In the genomic region with DNA sequence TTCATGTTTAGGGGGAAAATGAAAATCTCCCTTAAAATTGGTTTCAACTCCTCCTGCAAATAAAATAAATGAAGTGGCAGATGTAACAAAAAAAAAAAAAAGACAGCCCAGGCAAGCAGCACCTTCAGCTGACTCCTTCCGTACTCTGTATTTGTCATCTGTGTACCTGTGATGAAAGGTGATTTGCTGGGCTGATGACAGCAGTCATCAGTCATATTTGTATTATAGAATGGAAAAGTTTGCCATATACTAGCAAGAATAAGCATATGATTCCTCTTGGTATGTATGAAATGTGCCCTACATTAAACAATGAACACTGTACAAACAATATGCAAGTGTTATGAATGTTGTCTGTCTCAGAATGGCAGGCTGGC, we compare ENCODE assay signal across 13 cellular contexts. TPM values are rescaled to one million over a fixed set of nuclear protein-coding genes. Genes with fewer than 3 reads are reported as not detected.
A peak's percentile ranks its signal among the peaks of the same experiment; 100 is the strongest.
DNase-seq lines count a peak whose midpoint lies in the region; ATAC-seq and TF ChIP-seq lines count a peak whose summit lies in the region.
"Had no signal": no experiment of that assay in that cellular context is flagged by ENCODE, and none has a peak within 500 bp of the region (broad histone marks: within the 10 kb centered on the region; RNA-seq: fewer than 3 reads in every experiment).

No MANE protein-coding gene starts in this region.

- H4K20me1 ChIP-seq in GM23248 (ENCODE audit: insufficient read depth), result no peaks in the 10 kb centered on the region

- 25 to 37% methylated on average over 1 of the region's 1 CpG for WGBS in GM23248 (ENCODE audit: low coverage in 1 of 2, low lambda C conversion rate in 2 of 2, missing lambda C conversion rate in 2 of 2), 2 experiments

- no peaks in the 10 kb centered on the region for H3K27me3 Mint-ChIP-seq in activated naive CD4-positive, alpha-beta T cell treated with anti-CD3 and anti-CD28 coated beads for 36 hours (ENCODE audit: low read depth)
- no peaks in the 10 kb centered on the region for H3K27me3 Mint-ChIP-seq in activated CD8-positive, alpha-beta T cell treated with anti-CD3 and anti-CD28 coated beads for 36 hours

- in situ Hi-C loops in GM23248 (cut with MboI), result no loop called here

- no peaks in the 10 kb centered on the region for H3K27me3 ChIP-seq in GM23248 (replicated peaks; ENCODE audit: insufficient read depth)

- CTCF ChIA-PET in activated naive CD4-positive, alpha-beta T cell treated with anti-CD3 and anti-CD28 coated beads for 36 hours (lab: Charles Lee), result interaction anchor here (0.6 kb wide), 1 partner anchor 748 kb away, joined by 3 read pairs; no protein-coding TSS in a partner anchor
- CTCF ChIA-PET in activated CD8-positive, alpha-beta T cell treated with anti-CD3 and anti-CD28 coated beads for 36 hours (lab: Charles Lee), result no interaction called here

- TF ChIP-seq CTCF in activated CD8-positive, alpha-beta T cell treated with anti-CD3 and anti-CD28 coated beads for 36 hours (IDR thresholded peaks at IDR 0.05), result no peak

- peaks cover 37% of the 10 kb centered on the region for H3K4me1 ChIP-seq in GM23248 (ENCODE audit: insufficient read depth)

- H3K4me2 ChIP-seq in GM23248 (ENCODE audit: unreplicated experiment), result peak overlapping the region; percentile 97

- peaks cover 40% of the 10 kb centered on the region for H3F3A ChIP-seq in GM23248 (ENCODE audit: insufficient read depth)

- DNase-seq in activated naive CD4-positive, alpha-beta T cell treated with anti-CD3 and anti-CD28 coated beads for 36 hours, result peak; percentile 14
- no peak for DNase-seq in activated naive CD4-positive, alpha-beta T cell treated with anti-CD3 and anti-CD28 coated beads, Interleukin-2, amount 50 U/mL, for 16 hours
- no peak for DNase-seq in GM23248
- DNase-seq in activated CD8-positive, alpha-beta T cell treated with anti-CD3 and anti-CD28 coated beads for 36 hours, result no peak
- no peak for DNase-seq in stimulated activated effector memory CD8-positive, alpha-beta T cell treated with anti-CD3 and anti-CD28 coated beads, Interleukin-12 subunit alpha, Interleukin-12 subunit beta, amount 100 ng/mL, for 72 hours (ENCODE audit: low spot score in 2 of 2)
- no peak for DNase-seq in RPMI8226
- no peak for DNase-seq in 8988T
- DNase-seq: amygdala, dermis blood vessel endothelial cell, DMS53, mucosa of descending colon had no signal

- H2AFZ ChIP-seq in GM23248, result peak overlapping the region; percentile 89

- H3K9me3 Mint-ChIP-seq in activated naive CD4-positive, alpha-beta T cell treated with anti-CD3 and anti-CD28 coated beads for 36 hours, result peaks cover 18% of the 10 kb centered on the region
- H3K9me3 Mint-ChIP-seq in activated CD8-positive, alpha-beta T cell treated with anti-CD3 and anti-CD28 coated beads for 36 hours, result peaks cover 13% of the 10 kb centered on the region
- peaks cover 7% of the 10 kb centered on the region for H3K9me3 Mint-ChIP-seq in stimulated activated effector memory CD8-positive, alpha-beta T cell treated with anti-CD3 and anti-CD28 coated beads, Interleukin-12 subunit alpha, Interleukin-12 subunit beta, amount 100 ng/mL, for 72 hours

- H3K79me2 ChIP-seq in GM23248 (ENCODE audit: insufficient read depth), result no peaks in the 10 kb centered on the region

- H3K9me2 ChIP-seq in GM23248 (ENCODE audit: insufficient read depth), result no peaks in the 10 kb centered on the region

- POLR2A ChIA-PET in activated CD8-positive, alpha-beta T cell treated with anti-CD3 and anti-CD28 coated beads for 36 hours (lab: Charles Lee), result no interaction called here

- H3K27ac Mint-ChIP-seq in activated naive CD4-positive, alpha-beta T cell treated with anti-CD3 and anti-CD28 coated beads for 36 hours, result no peak overlapping the region
- H3K27ac Mint-ChIP-seq in activated CD8-positive, alpha-beta T cell treated with anti-CD3 and anti-CD28 coated beads for 36 hours, result peak overlapping the region; percentile 83
- peak overlapping the region; percentile 89 for H3K27ac Mint-ChIP-seq in stimulated activated effector memory CD8-positive, alpha-beta T cell treated with anti-CD3 and anti-CD28 coated beads, Interleukin-12 subunit alpha, Interleukin-12 subunit beta, amount 100 ng/mL, for 72 hours

- peak; percentile 80 for ATAC-seq in activated CD8-positive, alpha-beta T cell treated with anti-CD3 and anti-CD28 coated beads for 36 hours
- ATAC-seq in stimulated activated effector memory CD8-positive, alpha-beta T cell treated with anti-CD3 and anti-CD28 coated beads, Interleukin-12 subunit alpha, Interleukin-12 subunit beta, amount 100 ng/mL, for 72 hours, result peak; percentile 92
- ATAC-seq in HG02588 (IDR thresholded peaks at IDR 0.05; ENCODE audit: unreplicated experiment), result no peak
- ATAC-seq: HCT116, mucosa of descending colon had no signal

- peak overlapping the region; percentile 94 for H3K27ac ChIP-seq in GM23248

- H3K4me1 Mint-ChIP-seq in activated naive CD4-positive, alpha-beta T cell treated with anti-CD3 and anti-CD28 coated beads for 36 hours (ENCODE audit: low read depth), result peaks cover 3% of the 10 kb centered on the region
- H3K4me1 Mint-ChIP-seq in activated CD8-positive, alpha-beta T cell treated with anti-CD3 and anti-CD28 coated beads for 36 hours (ENCODE audit: low read depth), result peaks cover 4% of the 10 kb centered on the region
- H3K4me1 Mint-ChIP-seq in stimulated activated effector memory CD8-positive, alpha-beta T cell treated with anti-CD3 and anti-CD28 coated beads, Interleukin-12 subunit alpha, Interleukin-12 subunit beta, amount 100 ng/mL, for 72 hours, result peaks cover 28% of the 10 kb centered on the region

- H3K4me3 ChIP-seq in GM23248, result peak overlapping the region; percentile 65
- H3K4me3 ChIP-seq: mucosa of descending colon had no signal

- no peaks in the 10 kb centered on the region for H3K9me3 ChIP-seq in GM23248 (ENCODE audit: low read depth)

- no peak overlapping the region for H3K4me3 Mint-ChIP-seq in activated naive CD4-positive, alpha-beta T cell treated with anti-CD3 and anti-CD28 coated beads for 36 hours
- H3K4me3 Mint-ChIP-seq in activated CD8-positive, alpha-beta T cell treated with anti-CD3 and anti-CD28 coated beads for 36 hours, result peak overlapping the region; percentile 54
- peak overlapping the region; percentile 55 for H3K4me3 Mint-ChIP-seq in stimulated activated effector memory CD8-positive, alpha-beta T cell treated with anti-CD3 and anti-CD28 coated beads, Interleukin-12 subunit alpha, Interleukin-12 subunit beta, amount 100 ng/mL, for 72 hours

- peak overlapping the region; percentile 73 for H3K9ac ChIP-seq in GM23248

- intact Hi-C loops in activated naive CD4-positive, alpha-beta T cell treated with anti-CD3 and anti-CD28 coated beads for 36 hours (cut with micrococcal nuclease), result loop anchor here (1.0 to 5.0 kb wide), 6 partner anchors 43 to 335 kb away; partner anchors contain the start of genes COMMD2 and WWTR1
- intact Hi-C loops in activated CD8-positive, alpha-beta T cell treated with anti-CD3 and anti-CD28 coated beads for 36 hours (cut with micrococcal nuclease), result no loop called here

- H3K36me3 ChIP-seq in GM23248 (ENCODE audit: low read depth), result no peaks in the 10 kb centered on the region

- no peaks in the 10 kb centered on the region for H3K36me3 Mint-ChIP-seq in activated naive CD4-positive, alpha-beta T cell treated with anti-CD3 and anti-CD28 coated beads for 36 hours (ENCODE audit: low read depth)
- H3K36me3 Mint-ChIP-seq in activated CD8-positive, alpha-beta T cell treated with anti-CD3 and anti-CD28 coated beads for 36 hours (ENCODE audit: low read depth), result no peaks in the 10 kb centered on the region
- no peaks in the 10 kb centered on the region for H3K36me3 Mint-ChIP-seq in stimulated activated effector memory CD8-positive, alpha-beta T cell treated with anti-CD3 and anti-CD28 coated beads, Interleukin-12 subunit alpha, Interleukin-12 subunit beta, amount 100 ng/mL, for 72 hours

RNA-seq across cellular contexts. Expression of gene WWTR1, which starts 44.1 kb away (rescaled TPM):
- total RNA-seq in activated naive CD4-positive, alpha-beta T cell treated with anti-CD3 and anti-CD28 coated beads for 36 hours, result under 1 TPM; 0.19 to 0.42 TPM
- 53.3 and 57.4 TPM in 2 replicates for total RNA-seq in GM23248 (2014; rRNA removed; shearing (Covaris generic))
- polyA plus RNA-seq in GM23248 (2016; fragmentation: Nextera tagmentation; extraction: Ambion mirVana), result 75.7 and 78.2 TPM in 2 replicates
- total RNA-seq in activated CD8-positive, alpha-beta T cell treated with anti-CD3 and anti-CD28 coated beads for 36 hours, result under 1 TPM; 0.40 to 0.63 TPM

RNA-seq across cellular contexts. Expression of gene COMMD2, which starts 50.3 kb away (rescaled TPM):
- 10 to 100 TPM; 27.3 to 28.0 TPM for total RNA-seq in activated naive CD4-positive, alpha-beta T cell treated with anti-CD3 and anti-CD28 coated beads for 36 hours
- total RNA-seq in GM23248 (2014; rRNA removed; shearing (Covaris generic)), result 30.1 and 33.8 TPM in 2 replicates
- polyA plus RNA-seq in GM23248 (2016; fragmentation: Nextera tagmentation; extraction: Ambion mirVana), result 69.3 and 71.0 TPM in 2 replicates
- 10 to 100 TPM; 31.0 to 31.8 TPM for total RNA-seq in activated CD8-positive, alpha-beta T cell treated with anti-CD3 and anti-CD28 coated beads for 36 hours

Comparison
In these comparisons a context has a peak if more than half of its experiments do, and no peak if none do; other contexts are left out.
1. RNA of gene WWTR1, which starts 44.1 kb away (total RNA-seq): 53.3 to 57.4 TPM in GM23248; 0.40 to 0.63 TPM in activated CD8-positive, alpha-beta T cell treated with anti-CD3 and anti-CD28 coated beads for 36 hours and 0.19 to 0.42 TPM in activated naive CD4-positive, alpha-beta T cell treated with anti-CD3 and anti-CD28 coated beads for 36 hours; every median in the first group is over 10 times any median in the second.